In the genomic region with DNA sequence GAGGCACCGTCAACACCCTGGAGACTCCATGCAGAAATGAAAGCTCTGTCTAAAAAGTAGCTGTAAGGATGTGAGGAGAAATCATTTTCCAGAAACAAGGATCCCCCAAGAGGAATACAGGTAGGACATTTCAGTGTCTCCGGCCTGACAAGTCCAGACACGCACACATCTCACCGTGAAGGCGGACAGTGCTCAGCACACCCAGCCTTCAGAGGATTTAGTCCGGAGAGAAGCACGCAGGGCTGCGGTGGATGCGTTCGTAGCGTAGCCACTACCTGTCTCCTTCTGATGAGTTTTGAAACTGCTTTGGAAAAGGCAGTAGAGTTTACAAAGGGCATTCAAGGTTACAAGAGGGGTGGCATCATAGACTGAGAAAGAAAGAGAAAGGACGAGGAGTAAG, we compare ENCODE assay signal across 15 cellular contexts.
A peak's percentile ranks its signal among the peaks of the same experiment; 100 is the strongest.
DNase-seq lines count a peak whose midpoint lies in the region; ATAC-seq, FAIRE-seq and TF ChIP-seq lines count a peak whose summit lies in the region.
"Had no signal": no experiment of that assay in that cellular context is flagged by ENCODE, and none has a peak within 500 bp of the region (broad histone marks: within the 10 kb centered on the region; RNA-seq: fewer than 3 reads in every experiment).

No MANE protein-coding gene starts in this region.

- H3K4me1 ChIP-seq in IMR-90 (ENCODE audit: control insufficient read depth, insufficient read depth, low read length) (peaks cover 6% of the 10 kb centered on the region), keratinocyte (ENCODE audit: control insufficient read depth, extremely low read depth, insufficient read depth, low read length) (no peaks in the 10 kb centered on the region), small intestine (ENCODE audit: control insufficient read depth in 2 of 2, insufficient read depth in 1 of 2, low read depth in 1 of 2, low read length in 1 of 2) (no peaks in the 10 kb centered on the region)

- in situ Hi-C loops in IMR-90 (cut with MboI; ENCODE audit: low sequenced_read_pairs), result no loop called here

- H4K5ac ChIP-seq in IMR-90 (ENCODE audit: low read depth, low read length), result peak overlapping the region; percentile 99

- H3K36me3 ChIP-seq in IMR-90 (ENCODE audit: control insufficient read depth, insufficient read depth, low read length) (no peaks in the 10 kb centered on the region), keratinocyte (ENCODE audit: control insufficient read depth in 2 of 2, extremely low read depth in 1 of 2, insufficient read depth in 2 of 2, low read length in 2 of 2) (no peaks in the 10 kb centered on the region), small intestine (ENCODE audit: control insufficient read depth in 2 of 2, insufficient read depth in 2 of 2, low read length in 2 of 2) (no peaks in the 10 kb centered on the region)

- H3K9me1 ChIP-seq in IMR-90 (ENCODE audit: insufficient read depth, low read length) (no peaks in the 10 kb centered on the region), keratinocyte (ENCODE audit: control insufficient read depth, extremely low read depth, insufficient read depth, low read length) (no peaks in the 10 kb centered on the region)

- H2AK9ac ChIP-seq in IMR-90 (replicated peaks; ENCODE audit: low read depth, low read length, poor library complexity), result no peak overlapping the region

- no peak overlapping the region for H2BK5ac ChIP-seq in IMR-90 (ENCODE audit: low read depth, low read length, poor library complexity, severe bottlenecking)

- H4K20me1 ChIP-seq in IMR-90 (ENCODE audit: insufficient read depth, low read length) (no peaks in the 10 kb centered on the region), keratinocyte (ENCODE audit: control insufficient read depth, extremely low read depth, insufficient read depth, low read length) (no peaks in the 10 kb centered on the region)

- CTCF ChIA-PET in IMR-90 (lab: Yijun Ruan, JAX), result no interaction called here

- peak overlapping the region in 1 of 2 experiments; percentile 74; a peak in 2 of 4 replicates for H4K8ac ChIP-seq in IMR-90 (ENCODE audit: low read depth in 2 of 2, low read length in 2 of 2)

- TF ChIP-seq POLR2A in IMR-90 (IDR thresholded peaks at IDR 0.05; ENCODE audit: low read depth, low read length), result no peak

- H3K14ac ChIP-seq in IMR-90 (replicated peaks; ENCODE audit: low read depth, low read length), result peak overlapping the region; percentile 61

- no TSS peak for BruUV-seq in IMR-90 (replicated peaks; lab: Mats Ljungman, UMichigan)

- H2BK15ac ChIP-seq in IMR-90 (ENCODE audit: low read depth, low read length), result 0 out of 3 replicates have a peak overlapping the region, but pooled peaks have one; percentile 2

- intact Hi-C loops in IMR-90 (cut with micrococcal nuclease), result no loop called here

- peak overlapping the region; percentile 61; the same call in 1 of the 2 replicates for H2BK120ac ChIP-seq in IMR-90 (ENCODE audit: low read depth, low read length)

- H3K9me3 ChIP-seq in IMR-90 (ENCODE audit: control insufficient read depth, insufficient read depth, low read length) (no peaks in the 10 kb centered on the region), keratinocyte (ENCODE audit: control insufficient read depth, low read depth, low read length) (no peaks in the 10 kb centered on the region), small intestine (ENCODE audit: control insufficient read depth, low read depth) (no peaks in the 10 kb centered on the region)

- dilution Hi-C loops in IMR-90 (cut with HindIII; ENCODE audit: low sequenced_read_pairs, unreplicated experiment) (no loop called here), keratinocyte (cut with MboI; ENCODE audit: extremely low pct_ligation_motif_present, low sequenced_read_pairs) (no loop called here)

- peak overlapping the region; percentile 85 for H2AFZ ChIP-seq in IMR-90 (replicated peaks; ENCODE audit: low read length, poor library complexity)
- H2AFZ ChIP-seq in keratinocyte (ENCODE audit: control insufficient read depth, low read length), result peak overlapping the region; percentile 61

- no peak overlapping the region for H3K23ac ChIP-seq in IMR-90 (ENCODE audit: low read depth, low read length)

- no peak overlapping the region for H3K56ac ChIP-seq in IMR-90 (ENCODE audit: extremely low read depth, insufficient read depth, low read length)

- peak overlapping the region; percentile 94 for H3K18ac ChIP-seq in IMR-90 (ENCODE audit: low read depth, low read length)

- peak; percentile 57 for ATAC-seq in IMR-90 (ENCODE audit: low read depth)
- ATAC-seq: T-cell had no signal

- POLR2A ChIA-PET in IMR-90 (lab: Charles Lee; ENCODE audit: unreplicated experiment), result no interaction called here

- TF ChIP-seq CTCF in IMR-90 (conservative IDR thresholded peaks at IDR 0.05; ENCODE audit: low read depth, low read length) (no peak), keratinocyte (optimal IDR thresholded peaks at IDR 0.05 in 1 of 3, IDR thresholded peaks at IDR 0.05 in 1 of 3, conservative IDR thresholded peaks at IDR 0.05 in 1 of 3; ENCODE audit: extremely low read depth in 1 of 3, insufficient read depth in 2 of 3, low read length in 3 of 3) (no peak)

- H3K9ac ChIP-seq in IMR-90 (ENCODE audit: low read depth, low read length), result peak overlapping the region; percentile 55
- H3K9ac ChIP-seq in keratinocyte (ENCODE audit: control insufficient read depth, extremely low read depth, insufficient read depth, low read length), result no peak overlapping the region

- H2AK5ac ChIP-seq in IMR-90 (ENCODE audit: low read depth, low read length), result no peak overlapping the region

- FAIRE-seq in keratinocyte (lab: Jason Lieb, UNC) (no peak), small intestine (lab: Jason Lieb, UNC) (no peak)

- peak overlapping the region; percentile 3; the same call in 1 of the 2 replicates for H2BK20ac ChIP-seq in IMR-90 (ENCODE audit: low read depth, low read length)

- 56% methylated on average over 5 of the region's 12 CpGs; no CpG with 5 or more reads in 1 of the 2 experiments for WGBS in IMR-90 (ENCODE audit: extremely low coverage in 2 of 2, insufficient read length in 1 of 2), 2 experiments
- WGBS in small intestine, 3 donors, result 62 to 84% (median 75%) methylated on average over 12 of the region's 12 CpGs

- TF ChIP-seq RAD21 in IMR-90 (IDR thresholded peaks at IDR 0.05; ENCODE audit: low read length), result no peak

- DNase-seq in IMR-90 (no peak), SK-N-DZ (ENCODE audit: low spot score) (peak; percentile 29), keratinocyte (ENCODE audit: low read depth, low spot score) (no peak), small intestine (no peak), glomerular visceral epithelial cell (ENCODE audit: extremely low spot score) (no peak), HuH-7 (ENCODE audit: low spot score) (no peak), iPS-NIHi7 (ENCODE audit: extremely low spot score) (no peak), GF-D8 (lab: John Stamatoyannopoulos, UW) (no peak)
- DNase-seq: activated effector memory CD4-positive, alpha-beta T cell treated with Interleukin-2 at 50 U/mL for 16 hours; NCI-H1930; retina; stimulated activated CD4-positive, alpha-beta T cell treated with anti-CD3 and anti-CD28 coated beads, Interleukin-4, amount 100 ng/mL, for 4 hours; stimulated activated naive CD4-positive, alpha-beta T cell treated with Interleukin-2 at 50 U/mL for 16 hours; T-cell had no signal

- H3K79me1 ChIP-seq in IMR-90 (ENCODE audit: low read depth in 1 of 2, low read length in 2 of 2), result no peaks in the 10 kb centered on the region

- H3K79me2 ChIP-seq in keratinocyte (ENCODE audit: control insufficient read depth, insufficient read depth, low read length), result no peaks in the 10 kb centered on the region

- H3K4ac ChIP-seq in IMR-90 (ENCODE audit: low read depth, low read length), result peak overlapping the region; percentile 41; the same call in 1 of the 2 replicates

- peak overlapping the region; percentile 28; the same call in 1 of the 2 replicates for H4K91ac ChIP-seq in IMR-90 (ENCODE audit: insufficient read depth, low read depth, low read length)

- H3K27me3 ChIP-seq in IMR-90 (ENCODE audit: control insufficient read depth, insufficient read depth, low read length) (peaks cover 4% of the 10 kb centered on the region), keratinocyte (ENCODE audit: control insufficient read depth, extremely low read depth, insufficient read depth, low read length) (peaks cover 2% of the 10 kb centered on the region), small intestine (ENCODE audit: control insufficient read depth in 2 of 2, insufficient read depth in 2 of 2, low read length in 2 of 2) (no peaks in the 10 kb centered on the region)

- peak overlapping the region; percentile 64; the same call in 1 of the 2 replicates for H3K27ac ChIP-seq in IMR-90 (ENCODE audit: insufficient read depth, low read length)
- no peak overlapping the region for H3K27ac ChIP-seq in keratinocyte (ENCODE audit: control insufficient read depth, insufficient read depth, low read length)
- peak overlapping the region; percentile 15 to 42 for H3K27ac ChIP-seq in small intestine (ENCODE audit: low read depth in 1 of 2, low read length in 1 of 2)
- H3K27ac ChIP-seq: epithelial cell of prostate had no signal

- H3K4me2 ChIP-seq in IMR-90 (ENCODE audit: low read depth, low read length) (peak overlapping the region; percentile 99), keratinocyte (ENCODE audit: control insufficient read depth, extremely low read depth, insufficient read depth, low read depth, low read length) (peak overlapping the region; percentile 65)

- H3K4me3 ChIP-seq in IMR-90 (ENCODE audit: insufficient read depth, low read depth, low read length), result peak overlapping the region; percentile 43; the same call in 1 of the 2 replicates
- H3K4me3 ChIP-seq in keratinocyte (ENCODE audit: control insufficient read depth in 2 of 3, extremely low read depth in 1 of 3, insufficient read depth in 2 of 3, low read depth in 1 of 3, low read length in 3 of 3), result peak overlapping the region in 2 of 3 experiments; percentile 12 to 41
- no peak overlapping the region for H3K4me3 ChIP-seq in small intestine (ENCODE audit: low read depth in 1 of 2, low read length in 2 of 2)

TF ChIP-seq in IMR-90, 13 proteins besides CTCF, POLR2A, EP300 and RAD21:
- no peak for TF ChIP-seq BHLHE40 (IDR thresholded peaks at IDR 0.05; ENCODE audit: low read depth, low read length)
- TF ChIP-seq, protein P1, sequence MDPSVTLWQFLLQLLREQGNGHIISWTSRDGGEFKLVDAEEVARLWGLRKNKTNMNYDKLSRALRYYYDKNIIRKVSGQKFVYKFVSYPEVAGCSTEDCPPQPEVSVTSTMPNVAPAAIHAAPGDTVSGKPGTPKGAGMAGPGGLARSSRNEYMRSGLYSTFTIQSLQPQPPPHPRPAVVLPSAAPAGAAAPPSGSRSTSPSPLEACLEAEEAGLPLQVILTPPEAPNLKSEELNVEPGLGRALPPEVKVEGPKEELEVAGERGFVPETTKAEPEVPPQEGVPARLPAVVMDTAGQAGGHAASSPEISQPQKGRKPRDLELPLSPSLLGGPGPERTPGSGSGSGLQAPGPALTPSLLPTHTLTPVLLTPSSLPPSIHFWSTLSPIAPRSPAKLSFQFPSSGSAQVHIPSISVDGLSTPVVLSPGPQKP (IDR thresholded peaks at IDR 0.05; ENCODE audit: borderline replicate concordance, low read depth, low read length), result no peak

Comparison
In these comparisons a context has a peak if more than half of its experiments do, and no peak if none do; other contexts are left out.
1. H3K4me3 ChIP-seq: peak in IMR-90 (single experiment) and keratinocyte (2 of 3); none in small intestine (0 of 2).